Comparison of ENCODE assay signal across 8 cellular contexts in the genomic region with DNA sequence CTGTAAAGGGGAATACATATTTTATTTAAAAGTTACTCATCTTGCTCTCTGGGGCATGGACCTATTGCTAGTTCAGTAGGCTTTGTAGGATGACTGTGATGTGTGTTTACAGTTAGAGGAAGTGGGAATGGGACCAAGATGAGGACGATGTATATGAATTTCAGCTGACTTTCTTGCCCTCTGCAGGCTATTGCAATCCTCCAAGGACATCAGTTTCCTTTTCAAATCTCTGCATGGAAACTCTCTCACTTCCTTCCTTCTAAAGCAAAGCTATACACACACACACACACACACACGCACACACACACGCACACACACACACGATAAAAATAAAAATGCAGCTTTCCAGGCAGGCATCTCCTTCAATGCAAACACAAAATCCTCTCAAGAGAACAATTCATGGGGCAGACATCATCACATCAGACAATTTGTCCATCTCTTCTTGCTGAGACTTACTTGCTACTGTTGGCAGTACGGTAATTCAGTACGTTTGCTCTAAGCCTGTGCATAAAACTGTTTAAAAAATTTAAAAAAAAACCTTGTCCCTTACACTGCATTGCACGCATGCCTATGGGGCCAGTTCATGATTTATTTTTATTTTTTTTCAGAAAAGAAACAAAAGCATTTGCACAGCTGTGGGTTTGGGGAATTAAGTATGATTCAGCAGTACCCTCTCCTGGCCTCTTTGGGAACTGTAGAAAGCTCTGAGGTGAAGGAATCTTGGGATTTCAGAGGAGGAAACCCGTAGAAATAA. TPM values are rescaled to one million over a fixed set of nuclear protein-coding genes. Genes with fewer than 3 reads are reported as not detected.
DNase-seq lines count a peak whose midpoint lies in the region; ATAC-seq and TF ChIP-seq lines count a peak whose summit lies in the region.

No MANE protein-coding gene starts in this region.

- no peaks in the 10 kb centered on the region for H3K36me3 Mint-ChIP-seq in CD4-positive, CD25-positive, alpha-beta regulatory T cell
- no peaks in the 10 kb centered on the region for H3K36me3 Mint-ChIP-seq in H9 (ENCODE audit: insufficient read depth in 1 of 3, low read depth in 3 of 3)

- intact Hi-C loops in PC-3 (cut with micrococcal nuclease) (loop anchor here (1.0 to 10.0 kb wide), 7 partner anchors 35 to 1072 kb away; no protein-coding TSS in a partner anchor), right lobe of liver (cut with DNase I) (no loop called here), thyroid gland (cut with DNase I) (no loop called here)

- H3K4ac ChIP-seq in H9 (ENCODE audit: low read depth, low read length): no peak overlapping the region

- H3K23ac ChIP-seq in H9 (ENCODE audit: insufficient read length, low read depth, low read length): no peak overlapping the region

- no peaks in the 10 kb centered on the region for H3K79me2 ChIP-seq in H9 (ENCODE audit: insufficient read depth, low read length)
- H3K79me2 ChIP-seq in PC-3 (ENCODE audit: low read length): no peaks in the 10 kb centered on the region

- TF ChIP-seq CTCF in H9 (conservative IDR thresholded peaks at IDR 0.05) (peak; percentile 81), PC-3 (conservative IDR thresholded peaks at IDR 0.05; ENCODE audit: low read depth, low read length) (peak; percentile 90), choroid plexus epithelial cell (conservative IDR thresholded peaks at IDR 0.05; ENCODE audit: low read depth, low read length) (peak; percentile 81), right lobe of liver (IDR thresholded peaks at IDR 0.05) (peak; percentile 48 to 70 (median 58)), thyroid gland (IDR thresholded peaks at IDR 0.05) (peak in 5 of 6 experiments; percentile 32 to 49 (median 43))

- H4K20me1 ChIP-seq in H9 (ENCODE audit: control insufficient read depth, insufficient read depth, insufficient read length) (no peaks in the 10 kb centered on the region), PC-3 (ENCODE audit: low read length) (no peaks in the 10 kb centered on the region)

- H3K4me1 ChIP-seq in CD4-positive, CD25-positive, alpha-beta regulatory T cell (ENCODE audit: control insufficient read depth, insufficient read depth, low read length, poor library complexity, severe bottlenecking): peaks cover 12% of the 10 kb centered on the region
- H3K4me1 ChIP-seq in H9 (ENCODE audit: insufficient read depth, low read length): peaks cover 5% of the 10 kb centered on the region; the same call in 1 of the 2 replicates
- peaks cover 11% of the 10 kb centered on the region; the same call in 1 of the 2 replicates for H3K4me1 ChIP-seq in PC-3 (ENCODE audit: insufficient read depth, low read length)
- peaks cover 0 to 11% (median 0%) of the 10 kb centered on the region in 4 donors for H3K4me1 ChIP-seq in right lobe of liver
- H3K4me1 ChIP-seq in thyroid gland: no peaks in the 10 kb centered on the region

- H3K4me1 Mint-ChIP-seq in CD4-positive, CD25-positive, alpha-beta regulatory T cell: peaks cover 12 to 32% (median 23%) of the 10 kb centered on the region in 4 donors
- peaks cover 0 to 8% of the 10 kb centered on the region in 2 experiments; a peak in 2 of 4 replicates for H3K4me1 Mint-ChIP-seq in H9

- TF ChIP-seq POLR2A in right lobe of liver (IDR thresholded peaks at IDR 0.05) (no peak), thyroid gland (IDR thresholded peaks at IDR 0.05) (no peak)

- no peak overlapping the region for H4K8ac ChIP-seq in H9 (replicated peaks; ENCODE audit: insufficient read length, low read depth, low read length)

- no peak overlapping the region for H4K5ac ChIP-seq in H9 (ENCODE audit: insufficient read length, low read depth, low read length)

- no peaks in the 10 kb centered on the region for H3K27me3 ChIP-seq in CD4-positive, CD25-positive, alpha-beta regulatory T cell (ENCODE audit: control insufficient read depth, insufficient read depth, low read length)
- H3K27me3 ChIP-seq in H9 (ENCODE audit: insufficient read depth, low read length): no peaks in the 10 kb centered on the region
- peaks cover 5% of the 10 kb centered on the region; the same call in 1 of the 2 replicates for H3K27me3 ChIP-seq in PC-3 (ENCODE audit: low read length)
- no peaks in the 10 kb centered on the region for H3K27me3 ChIP-seq in right lobe of liver
- no peaks in the 10 kb centered on the region for H3K27me3 ChIP-seq in thyroid gland

- H3T11ph ChIP-seq in H9 (ENCODE audit: low read length): no peak overlapping the region

- H3K9ac ChIP-seq in H9 (ENCODE audit: extremely low read depth, insufficient read length, low read length): no peak overlapping the region
- no peak overlapping the region for H3K9ac ChIP-seq in PC-3 (ENCODE audit: low read length)

- WGBS in H9 (ENCODE audit: extremely low coverage, insufficient read length, low lambda C conversion rate): no CpG with 5 or more reads among the region's 8 CpGs
- 18% methylated on average over 8 of the region's 8 CpGs for WGBS in right lobe of liver (ENCODE audit: insufficient coverage, low coverage, low lambda C conversion rate, missing lambda C conversion rate)
- WGBS in thyroid gland, 2 donors: 36 to 45% methylated on average over 8 of the region's 8 CpGs

- H3K56ac ChIP-seq in H9 (ENCODE audit: insufficient read length, low read depth, low read length): no peak overlapping the region

- peak overlapping the region; percentile 91 for H3K4me3 ChIP-seq in CD4-positive, CD25-positive, alpha-beta regulatory T cell (ENCODE audit: low read depth, low read length)
- H3K4me3 ChIP-seq in PC-3 (ENCODE audit: low read length): peak overlapping the region; percentile 44
- peak overlapping the region; percentile 38 for H3K4me3 ChIP-seq in choroid plexus epithelial cell (ENCODE audit: low read depth, low read length)
- no peak overlapping the region for H3K4me3 ChIP-seq in right lobe of liver
- H3K4me3 ChIP-seq in thyroid gland (replicated peaks in 1 of 3): no peak overlapping the region

- no peak overlapping the region for H4K91ac ChIP-seq in H9 (ENCODE audit: insufficient read length, low read depth, low read length)

- H3K27ac Mint-ChIP-seq in CD4-positive, CD25-positive, alpha-beta regulatory T cell: peak overlapping the region; percentile 44 to 72 (median 55)
- no peak overlapping the region for H3K27ac Mint-ChIP-seq in H9

- H3K27me3 Mint-ChIP-seq in CD4-positive, CD25-positive, alpha-beta regulatory T cell: no peaks in the 10 kb centered on the region
- no peaks in the 10 kb centered on the region for H3K27me3 Mint-ChIP-seq in H9 (ENCODE audit: low read depth)

- H3K4me2 ChIP-seq in H9 (ENCODE audit: insufficient read depth, insufficient read length, low read length): no peak overlapping the region
- H3K4me2 ChIP-seq in PC-3 (ENCODE audit: low read length): peak overlapping the region; percentile 74

- H2BK12ac ChIP-seq in H9 (ENCODE audit: insufficient read length, low read depth, low read length): no peak overlapping the region

- no peak overlapping the region for H2BK120ac ChIP-seq in H9 (ENCODE audit: low read depth, low read length, poor library complexity, severe bottlenecking)

- no peak overlapping the region for H3K14ac ChIP-seq in H9 (ENCODE audit: insufficient read depth, low read length)

- H2AFZ ChIP-seq in H9 (ENCODE audit: low read length) (no peak overlapping the region), PC-3 (ENCODE audit: low read length) (peak overlapping the region; percentile 86)

- peak; percentile 80 to 81 for ATAC-seq in CD4-positive, CD25-positive, alpha-beta regulatory T cell (ENCODE audit: low read depth in 2 of 2)
- ATAC-seq in PC-3: peak; percentile 86
- ATAC-seq in right lobe of liver: peak; percentile 69 to 81 (median 78)
- no peak for ATAC-seq in GM18861 (IDR thresholded peaks at IDR 0.05; ENCODE audit: unreplicated experiment)

- H3K9me3 ChIP-seq in CD4-positive, CD25-positive, alpha-beta regulatory T cell (ENCODE audit: control insufficient read depth in 2 of 2, low read length in 2 of 2): no peaks in the 10 kb centered on the region
- H3K9me3 ChIP-seq in H9 (ENCODE audit: control insufficient read depth, low read depth, low read length) (no peaks in the 10 kb centered on the region), PC-3 (ENCODE audit: low read length) (no peaks in the 10 kb centered on the region), right lobe of liver (no peaks in the 10 kb centered on the region), thyroid gland (no peaks in the 10 kb centered on the region)

- H3K9me2 ChIP-seq in PC-3 (replicated peaks; ENCODE audit: low read length): no peaks in the 10 kb centered on the region

- no TSS peak for BruUV-seq in PC-3 (replicated peaks; lab: Mats Ljungman, UMichigan)

- H3K79me1 ChIP-seq in H9 (ENCODE audit: insufficient read depth, low read depth, low read length, poor library complexity, severe bottlenecking): no peaks in the 10 kb centered on the region

- H3K36me3 ChIP-seq in CD4-positive, CD25-positive, alpha-beta regulatory T cell (ENCODE audit: control insufficient read depth, insufficient read depth, low read length): no peaks in the 10 kb centered on the region
- no peaks in the 10 kb centered on the region for H3K36me3 ChIP-seq in PC-3 (ENCODE audit: low read depth, low read length)
- no peaks in the 10 kb centered on the region for H3K36me3 ChIP-seq in right lobe of liver
- no peaks in the 10 kb centered on the region for H3K36me3 ChIP-seq in thyroid gland

- no peak overlapping the region for H3K18ac ChIP-seq in H9 (ENCODE audit: insufficient read length, low read depth, low read length)

- H3K4me3 Mint-ChIP-seq in CD4-positive, CD25-positive, alpha-beta regulatory T cell: peak overlapping the region; percentile 69 to 94 (median 78)
- no peak overlapping the region for H3K4me3 Mint-ChIP-seq in H9

- CTCF ChIA-PET in PC-3 (lab: Charles Lee): interaction anchor here (0.6 kb wide), 2 partner anchors 42 to 95 kb away, joined by 4 read pairs; a partner anchor contains a TSS

- no peak overlapping the region for H2AK5ac ChIP-seq in H9 (ENCODE audit: insufficient read length, low read length)

- POLR2A ChIA-PET in PC-3 (lab: Charles Lee; ENCODE audit: unreplicated experiment): interaction anchor here (0.6 kb wide), 1 partner anchor 376 kb away, joined by 4 read pairs; no protein-coding TSS in a partner anchor

- DNase-seq in CD4-positive, CD25-positive, alpha-beta regulatory T cell: peak in 2 of 3 donors; percentile 64 to 71
- no peak for DNase-seq in H9
- peak; percentile 67 for DNase-seq in PC-3
- DNase-seq in choroid plexus epithelial cell (ENCODE audit: low read depth): peak; percentile 86
- no peak for DNase-seq in right lobe of liver
- DNase-seq in thyroid gland: no peak
- DNase-seq in HUDEP-2 (lab: John Stamatoyannopoulos, UW; ENCODE audit: unreplicated experiment in 76 of 76): no peak

- H2BK5ac ChIP-seq in H9 (ENCODE audit: insufficient read length, low read length): no peak overlapping the region

- H2BK15ac ChIP-seq in H9 (ENCODE audit: low read depth, low read length): no peak overlapping the region

- H3K9me3 Mint-ChIP-seq in CD4-positive, CD25-positive, alpha-beta regulatory T cell: peaks cover 0 to 2% (median 0%) of the 10 kb centered on the region in 7 donors
- no peaks in the 10 kb centered on the region for H3K9me3 Mint-ChIP-seq in H9

- no peaks in the 10 kb centered on the region for H3K23me2 ChIP-seq in H9 (ENCODE audit: insufficient read length, low read depth, low read length, poor library complexity, severe bottlenecking)

- H3F3A ChIP-seq in PC-3 (ENCODE audit: low read length, unreplicated experiment): no peaks in the 10 kb centered on the region

- no peak overlapping the region for H2BK20ac ChIP-seq in H9 (ENCODE audit: low read depth, low read length, poor library complexity, severe bottlenecking)

- no peak overlapping the region for H3K27ac ChIP-seq in CD4-positive, CD25-positive, alpha-beta regulatory T cell (ENCODE audit: insufficient read depth, low read length, poor library complexity, severe bottlenecking)
- no peak overlapping the region for H3K27ac ChIP-seq in H9 (ENCODE audit: insufficient read length, low read depth, low read length)
- no peak overlapping the region for H3K27ac ChIP-seq in PC-3 (ENCODE audit: low read length)
- peak overlapping the region in 1 of 3 donors; percentile 24 for H3K27ac ChIP-seq in right lobe of liver
- H3K27ac ChIP-seq in thyroid gland: no peak overlapping the region

RNA-seq across cellular contexts. Expression of a gene that starts 27.2 kb away (rescaled TPM):
- total RNA-seq in CD4-positive, CD25-positive, alpha-beta regulatory T cell: 195 TPM
- 10 to 100 TPM; 33.0 to 45.2 (median 38.2) TPM for polyA plus RNA-seq in CD4-positive, CD25-positive, alpha-beta regulatory T cell
- not detected in 2 replicates for total RNA-seq in H9 (2021)
- total RNA-seq in PC-3 (2014; rRNA removed): not detected in 2 replicates
- total RNA-seq in right lobe of liver: under 1 TPM in 2 of 6 experiments, not detected in 4; 0.31 TPM
- total RNA-seq in thyroid gland: 1 to 10 TPM in 2 of 4 donors, under 1 TPM in 1, not detected in 1; 0.59 to 1.2 (median 1.0) TPM

RNA-seq across cellular contexts. Expression of a gene that starts 41.8 kb away (rescaled TPM):
- total RNA-seq in CD4-positive, CD25-positive, alpha-beta regulatory T cell: 459 TPM
- polyA plus RNA-seq in CD4-positive, CD25-positive, alpha-beta regulatory T cell: 10 to 100 TPM; 52.1 to 79.2 (median 55.7) TPM
- total RNA-seq in H9 (2021): not detected in 2 replicates
- total RNA-seq in PC-3 (2014; rRNA removed): not detected in 2 replicates
- total RNA-seq in right lobe of liver: not detected
- total RNA-seq in thyroid gland: 1 to 10 TPM in 1 of 4 donors, under 1 TPM in 1, not detected in 2; 0.33 to 1.5 TPM

Comparison
In these comparisons a context has a peak if more than half of its experiments do, and no peak if none do; other contexts are left out.
1. DNase-seq: peak in CD4-positive, CD25-positive, alpha-beta regulatory T cell (2 of 3), PC-3 (single experiment) and choroid plexus epithelial cell (single experiment); none in H9 (single experiment), right lobe of liver (0 of 3), thyroid gland (0 of 2) and HUDEP-2 (0 of 76).
2. H3K4me3 ChIP-seq: peak in CD4-positive, CD25-positive, alpha-beta regulatory T cell (single experiment), PC-3 (single experiment) and choroid plexus epithelial cell (single experiment); none in right lobe of liver (0 of 3) and thyroid gland (0 of 3).
3. H3K27ac Mint-ChIP-seq: peak in CD4-positive, CD25-positive, alpha-beta regulatory T cell (3 of 3); none in H9 (0 of 3).
4. H3K4me3 Mint-ChIP-seq: peak in CD4-positive, CD25-positive, alpha-beta regulatory T cell (4 of 4); none in H9 (0 of 2).
5. RNA of a gene that starts 27.2 kb away (total RNA-seq): 195 TPM in CD4-positive, CD25-positive, alpha-beta regulatory T cell (single experiment); 0.59 to 1.2 TPM in thyroid gland, 0.31 TPM in right lobe of liver, not detected in H9 and not detected in PC-3; every median in the first group is over 10 times any median in the second.
6. RNA of a gene that starts 41.8 kb away (total RNA-seq): 459 TPM in CD4-positive, CD25-positive, alpha-beta regulatory T cell (single experiment); 0.33 to 1.5 TPM in thyroid gland, not detected in H9, not detected in PC-3 and not detected in right lobe of liver; every median in the first group is over 100 times any median in the second.
7. Peak in every context shown above with its lines, with median percentiles within 50 percentile points of each other: CTCF ChIP-seq.